1 cellular context compared by ENCODE assay signal in genomic region chr10:129323311-129323710, GRCh38.
TF ChIP-seq lines count a peak whose summit lies in the region.

No MANE protein-coding gene starts in this region.

TF ChIP-seq in WTC11, 78 proteins besides CTCF, POLR2A, EP300 and RAD21 (continued from another document):
- TF ChIP-seq, protein P1, sequence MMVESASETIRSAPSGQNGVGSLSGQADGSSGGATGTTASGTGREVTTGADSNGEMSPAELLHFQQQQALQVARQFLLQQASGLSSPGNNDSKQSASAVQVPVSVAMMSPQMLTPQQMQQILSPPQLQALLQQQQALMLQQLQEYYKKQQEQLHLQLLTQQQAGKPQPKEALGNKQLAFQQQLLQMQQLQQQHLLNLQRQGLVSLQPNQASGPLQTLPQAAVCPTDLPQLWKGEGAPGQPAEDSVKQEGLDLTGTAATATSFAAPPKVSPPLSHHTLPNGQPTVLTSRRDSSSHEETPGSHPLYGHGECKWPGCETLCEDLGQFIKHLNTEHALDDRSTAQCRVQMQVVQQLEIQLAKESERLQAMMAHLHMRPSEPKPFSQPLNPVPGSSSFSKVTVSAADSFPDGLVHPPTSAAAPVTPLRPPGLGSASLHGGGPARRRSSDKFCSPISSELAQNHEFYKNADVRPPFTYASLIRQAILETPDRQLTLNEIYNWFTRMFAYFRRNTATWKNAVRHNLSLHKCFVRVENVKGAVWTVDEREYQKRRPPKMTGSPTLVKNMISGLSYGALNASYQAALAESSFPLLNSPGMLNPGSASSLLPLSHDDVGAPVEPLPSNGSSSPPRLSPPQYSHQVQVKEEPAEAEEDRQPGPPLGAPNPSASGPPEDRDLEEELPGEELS (CRISPR knock-in tag; IDR thresholded peaks at IDR 0.05), result no peak
- TF ChIP-seq, protein P2, sequence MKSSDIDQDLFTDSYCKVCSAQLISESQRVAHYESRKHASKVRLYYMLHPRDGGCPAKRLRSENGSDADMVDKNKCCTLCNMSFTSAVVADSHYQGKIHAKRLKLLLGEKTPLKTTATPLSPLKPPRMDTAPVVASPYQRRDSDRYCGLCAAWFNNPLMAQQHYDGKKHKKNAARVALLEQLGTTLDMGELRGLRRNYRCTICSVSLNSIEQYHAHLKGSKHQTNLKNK (CRISPR knock-in tag; IDR thresholded peaks at IDR 0.05), result no peak
- TF ChIP-seq, protein P3, sequence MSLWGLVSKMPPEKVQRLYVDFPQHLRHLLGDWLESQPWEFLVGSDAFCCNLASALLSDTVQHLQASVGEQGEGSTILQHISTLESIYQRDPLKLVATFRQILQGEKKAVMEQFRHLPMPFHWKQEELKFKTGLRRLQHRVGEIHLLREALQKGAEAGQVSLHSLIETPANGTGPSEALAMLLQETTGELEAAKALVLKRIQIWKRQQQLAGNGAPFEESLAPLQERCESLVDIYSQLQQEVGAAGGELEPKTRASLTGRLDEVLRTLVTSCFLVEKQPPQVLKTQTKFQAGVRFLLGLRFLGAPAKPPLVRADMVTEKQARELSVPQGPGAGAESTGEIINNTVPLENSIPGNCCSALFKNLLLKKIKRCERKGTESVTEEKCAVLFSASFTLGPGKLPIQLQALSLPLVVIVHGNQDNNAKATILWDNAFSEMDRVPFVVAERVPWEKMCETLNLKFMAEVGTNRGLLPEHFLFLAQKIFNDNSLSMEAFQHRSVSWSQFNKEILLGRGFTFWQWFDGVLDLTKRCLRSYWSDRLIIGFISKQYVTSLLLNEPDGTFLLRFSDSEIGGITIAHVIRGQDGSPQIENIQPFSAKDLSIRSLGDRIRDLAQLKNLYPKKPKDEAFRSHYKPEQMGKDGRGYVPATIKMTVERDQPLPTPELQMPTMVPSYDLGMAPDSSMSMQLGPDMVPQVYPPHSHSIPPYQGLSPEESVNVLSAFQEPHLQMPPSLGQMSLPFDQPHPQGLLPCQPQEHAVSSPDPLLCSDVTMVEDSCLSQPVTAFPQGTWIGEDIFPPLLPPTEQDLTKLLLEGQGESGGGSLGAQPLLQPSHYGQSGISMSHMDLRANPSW (CRISPR knock-in tag; conservative IDR thresholded peaks at IDR 0.05; ENCODE audit: low read depth), result no peak
- TF ChIP-seq NFATC4 (CRISPR knock-in tag; IDR thresholded peaks at IDR 0.05) (no peak), NR3C1 (CRISPR knock-in tag; conservative IDR thresholded peaks at IDR 0.05; ENCODE audit: low read depth) (no peak), NR2C2 (CRISPR knock-in tag; IDR thresholded peaks at IDR 0.05) (no peak), SP1 (CRISPR knock-in tag; conservative IDR thresholded peaks at IDR 0.05) (no peak)
